In the genomic region with DNA sequence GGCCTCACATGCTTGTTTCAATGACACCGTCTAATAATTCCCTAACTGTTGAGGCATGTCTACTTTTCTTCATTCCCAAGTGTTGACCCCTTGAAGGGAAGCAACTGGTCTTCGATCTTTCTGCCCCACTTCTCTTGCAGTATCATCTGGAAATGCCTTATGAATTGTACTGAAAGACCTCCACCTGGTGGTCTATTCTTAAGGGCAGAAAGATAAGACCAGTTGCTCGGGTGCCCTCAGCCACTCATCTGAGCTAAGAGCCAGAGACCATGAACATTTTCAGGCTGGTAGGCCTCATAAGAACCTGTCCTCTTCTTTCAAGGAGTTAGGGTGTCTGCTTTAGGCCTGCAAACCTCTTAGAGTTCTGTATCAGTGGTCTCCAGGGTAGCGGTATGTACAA, we compare ENCODE assay signal across 1 cellular context.
TF ChIP-seq lines count a peak whose summit lies in the region.

No MANE protein-coding gene starts in this region.

TF ChIP-seq in WTC11, 78 proteins besides CTCF, POLR2A, EP300 and RAD21 (continued from another document):
- TF ChIP-seq, protein P1, sequence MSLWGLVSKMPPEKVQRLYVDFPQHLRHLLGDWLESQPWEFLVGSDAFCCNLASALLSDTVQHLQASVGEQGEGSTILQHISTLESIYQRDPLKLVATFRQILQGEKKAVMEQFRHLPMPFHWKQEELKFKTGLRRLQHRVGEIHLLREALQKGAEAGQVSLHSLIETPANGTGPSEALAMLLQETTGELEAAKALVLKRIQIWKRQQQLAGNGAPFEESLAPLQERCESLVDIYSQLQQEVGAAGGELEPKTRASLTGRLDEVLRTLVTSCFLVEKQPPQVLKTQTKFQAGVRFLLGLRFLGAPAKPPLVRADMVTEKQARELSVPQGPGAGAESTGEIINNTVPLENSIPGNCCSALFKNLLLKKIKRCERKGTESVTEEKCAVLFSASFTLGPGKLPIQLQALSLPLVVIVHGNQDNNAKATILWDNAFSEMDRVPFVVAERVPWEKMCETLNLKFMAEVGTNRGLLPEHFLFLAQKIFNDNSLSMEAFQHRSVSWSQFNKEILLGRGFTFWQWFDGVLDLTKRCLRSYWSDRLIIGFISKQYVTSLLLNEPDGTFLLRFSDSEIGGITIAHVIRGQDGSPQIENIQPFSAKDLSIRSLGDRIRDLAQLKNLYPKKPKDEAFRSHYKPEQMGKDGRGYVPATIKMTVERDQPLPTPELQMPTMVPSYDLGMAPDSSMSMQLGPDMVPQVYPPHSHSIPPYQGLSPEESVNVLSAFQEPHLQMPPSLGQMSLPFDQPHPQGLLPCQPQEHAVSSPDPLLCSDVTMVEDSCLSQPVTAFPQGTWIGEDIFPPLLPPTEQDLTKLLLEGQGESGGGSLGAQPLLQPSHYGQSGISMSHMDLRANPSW (CRISPR knock-in tag; conservative IDR thresholded peaks at IDR 0.05; ENCODE audit: low read depth), result no peak
- TF ChIP-seq IRF2 (CRISPR knock-in tag; IDR thresholded peaks at IDR 0.05; ENCODE audit: borderline replicate concordance, low read depth) (no peak), KAT7 (CRISPR knock-in tag; IDR thresholded peaks at IDR 0.05; ENCODE audit: borderline replicate concordance) (no peak)
